In genomic region chr13:99859178-99860177, GRCh38 we compare ENCODE assay signal across 9 cellular contexts.
DNase-seq lines count a peak whose midpoint lies in the region; ATAC-seq and TF ChIP-seq lines count a peak whose summit lies in the region.
"Had no signal": no experiment of that assay in that cellular context is flagged by ENCODE, and none has a peak within 500 bp of the region (broad histone marks: within the 10 kb centered on the region; RNA-seq: fewer than 3 reads in every experiment).

No MANE protein-coding gene starts in this region.

- ATAC-seq in GM19025 (IDR thresholded peaks at IDR 0.05; ENCODE audit: low read depth, unreplicated experiment) (peak; percentile 83), HG02981 (IDR thresholded peaks at IDR 0.05; ENCODE audit: unreplicated experiment) (peak; percentile 90), GM21515 (IDR thresholded peaks at IDR 0.05; ENCODE audit: unreplicated experiment) (no peak)

- intact Hi-C loops in CD14-positive monocyte (cut with micrococcal nuclease): no loop called here

- H3K4me1 Mint-ChIP-seq in CD14-positive monocyte: no peaks in the 10 kb centered on the region

- no peaks in the 10 kb centered on the region for H3K9me3 Mint-ChIP-seq in CD14-positive monocyte
- H3K9me3 Mint-ChIP-seq: T-helper 1 cell treated with Interleukin-12 subunit alpha and Interleukin-12 subunit beta and Interleukin-4 antibody, amounts not matched to agents 30 μg/mL and 1 μg/mL, for 36 hours had no signal

- no peak overlapping the region for H3K27ac Mint-ChIP-seq in CD14-positive monocyte
- H3K27ac Mint-ChIP-seq: T-helper 1 cell treated with Interleukin-12 subunit alpha and Interleukin-12 subunit beta and Interleukin-4 antibody, amounts not matched to agents 30 μg/mL and 1 μg/mL, for 36 hours had no signal

- TF ChIP-seq CTCF in CD14-positive monocyte (IDR thresholded peaks at IDR 0.05): no peak

- DNase-seq in activated CD8-positive, alpha-beta memory T cell treated with anti-CD3 and anti-CD28 coated beads, Interleukin-2, amount 50 U/mL, for 4 hours: peak; percentile 18
- peak; percentile 52 for DNase-seq in stimulated activated CD4-positive, alpha-beta T cell treated with anti-CD3 and anti-CD28 coated beads, Interleukin-4, amount 100 ng/mL, for 1 hour
- DNase-seq in NCI-H524 (lab: John Stamatoyannopoulos, UW) (no peak), mesenteric fat pad (ENCODE audit: low spot score) (no peak), CD14-positive monocyte (ENCODE audit: low spot score) (no peak)

- H3K4me3 Mint-ChIP-seq in CD14-positive monocyte: no peak overlapping the region
- H3K4me3 Mint-ChIP-seq: T-helper 1 cell treated with Interleukin-12 subunit alpha and Interleukin-12 subunit beta and Interleukin-4 antibody, amounts not matched to agents 30 μg/mL and 1 μg/mL, for 36 hours had no signal

- no peaks in the 10 kb centered on the region for H3K36me3 Mint-ChIP-seq in CD14-positive monocyte

- no peaks in the 10 kb centered on the region for H3K27me3 Mint-ChIP-seq in CD14-positive monocyte (ENCODE audit: low read depth in 3 of 3)

Comparison
In these comparisons a context has a peak if more than half of its experiments do, and no peak if none do; other contexts are left out.
1. DNase-seq: peak in activated CD8-positive, alpha-beta memory T cell treated with anti-CD3 and anti-CD28 coated beads, Interleukin-2, amount 50 U/mL, for 4 hours (single experiment) and stimulated activated CD4-positive, alpha-beta T cell treated with anti-CD3 and anti-CD28 coated beads, Interleukin-4, amount 100 ng/mL, for 1 hour (single experiment); none in NCI-H524 (0 of 2), mesenteric fat pad (single experiment) and CD14-positive monocyte (single experiment).